Comparison of ENCODE assay signal across 8 cellular contexts in the genomic region with DNA sequence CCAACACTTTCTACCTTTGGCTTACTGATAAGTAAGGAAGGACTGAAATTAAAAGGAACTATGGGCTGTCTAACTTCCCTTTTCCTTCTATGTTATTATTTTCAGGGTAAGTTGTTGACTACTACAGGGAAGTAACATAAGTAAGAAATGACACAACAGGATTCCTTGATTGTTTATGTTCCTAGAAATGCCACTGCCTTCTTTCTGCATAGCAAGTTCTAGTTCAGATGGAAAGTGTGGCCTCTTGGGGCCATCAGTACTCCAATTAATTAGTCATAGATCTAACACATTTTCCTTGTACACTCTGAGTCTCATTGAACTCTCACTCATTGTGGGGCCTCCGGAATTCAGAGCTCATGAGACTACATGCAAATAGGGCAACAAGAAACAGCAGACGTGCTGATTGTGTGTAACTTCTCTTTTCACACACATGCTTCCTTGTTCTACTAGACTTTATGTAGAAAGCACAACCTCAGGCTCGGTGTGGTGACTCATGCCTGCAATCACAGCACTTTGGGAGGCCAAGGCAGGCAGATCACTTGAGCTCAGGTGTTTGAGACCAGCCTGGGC. TPM values are rescaled to one million over a fixed set of nuclear protein-coding genes. Genes with fewer than 3 reads are reported as not detected.
DNase-seq lines count a peak whose midpoint lies in the region; ATAC-seq and TF ChIP-seq lines count a peak whose summit lies in the region.

No MANE protein-coding gene starts in this region.

- no peaks in the 10 kb centered on the region for H3K9me3 ChIP-seq in endodermal cell (ENCODE audit: control insufficient read depth, low read length)

- H3K4me3 Mint-ChIP-seq in endodermal cell: no peak overlapping the region

- H4K5ac ChIP-seq in mesendoderm (ENCODE audit: low read length): no peak overlapping the region

- H2BK15ac ChIP-seq in mesendoderm (replicated peaks; ENCODE audit: low read depth): no peak overlapping the region

- peak; percentile 68 to 95 for DNase-seq in NOMO-1 (lab: John Stamatoyannopoulos, UW; ENCODE audit: unreplicated experiment in 2 of 2)
- DNase-seq in fibroblast of gingiva (ENCODE audit: low read depth): peak; percentile 50
- no peak for DNase-seq in mesendoderm
- no peak for DNase-seq in NCI-H1417 (lab: John Stamatoyannopoulos, UW)
- DNase-seq in endodermal cell: no peak

- no peak overlapping the region for H3K4me2 ChIP-seq in mesendoderm (ENCODE audit: low read length)

- no peak overlapping the region for H3K18ac ChIP-seq in mesendoderm (ENCODE audit: low read length)

- H3K36me3 ChIP-seq in mesendoderm (ENCODE audit: control insufficient read depth, insufficient read depth, low read length) (no peaks in the 10 kb centered on the region), endodermal cell (ENCODE audit: control insufficient read depth, insufficient read depth, low read length) (no peaks in the 10 kb centered on the region)

- H3K4me1 ChIP-seq in mesendoderm (ENCODE audit: control insufficient read depth, low read depth, low read length) (no peaks in the 10 kb centered on the region), endodermal cell (ENCODE audit: control insufficient read depth, insufficient read depth, low read length) (no peaks in the 10 kb centered on the region)

- no peaks in the 10 kb centered on the region for H3K9me3 Mint-ChIP-seq in endodermal cell

- no peak overlapping the region for H3K27ac Mint-ChIP-seq in endodermal cell

- no peaks in the 10 kb centered on the region for H3K36me3 Mint-ChIP-seq in endodermal cell (ENCODE audit: low read depth)

- no peak overlapping the region for H3K56ac ChIP-seq in mesendoderm (ENCODE audit: low read length)

- no peak overlapping the region for H3K27ac ChIP-seq in mesendoderm (ENCODE audit: low read depth, low read length)
- no peak overlapping the region for H3K27ac ChIP-seq in endodermal cell (ENCODE audit: low read depth, low read length)

- peak; percentile 90 for ATAC-seq in GM18861 (IDR thresholded peaks at IDR 0.05; ENCODE audit: unreplicated experiment)
- peak; percentile 62 for ATAC-seq in HG02610 (IDR thresholded peaks at IDR 0.05; ENCODE audit: unreplicated experiment)
- ATAC-seq in HG03039 (IDR thresholded peaks at IDR 0.05; ENCODE audit: unreplicated experiment): no peak

- no peak overlapping the region for H2BK120ac ChIP-seq in mesendoderm (ENCODE audit: low read depth, low read length)

- no peak overlapping the region for H3K9ac ChIP-seq in mesendoderm (ENCODE audit: low read length)
- no peak overlapping the region for H3K9ac ChIP-seq in endodermal cell (ENCODE audit: extremely low read depth, low read length, poor library complexity, severe bottlenecking)

- H3K23ac ChIP-seq in mesendoderm (ENCODE audit: low read length): no peak overlapping the region

- no peak for TF ChIP-seq CTCF in endodermal cell (conservative IDR thresholded peaks at IDR 0.05)

- no peaks in the 10 kb centered on the region for H3K79me1 ChIP-seq in mesendoderm (ENCODE audit: low read length)

- WGBS in mesendoderm (ENCODE audit: extremely low coverage, insufficient coverage, low lambda C conversion rate): no CpG with 5 or more reads among the region's 3 CpGs
- WGBS in endodermal cell (ENCODE audit: insufficient coverage in 1 of 2, insufficient read length in 1 of 2), 2 experiments: 83 to 88% methylated on average over 3 of the region's 3 CpGs

- no peak overlapping the region for H2AK5ac ChIP-seq in mesendoderm (ENCODE audit: low read length)

- H3K79me2 ChIP-seq in mesendoderm (ENCODE audit: control insufficient read depth, insufficient read depth, low read length): no peaks in the 10 kb centered on the region

- H3K4ac ChIP-seq in mesendoderm (ENCODE audit: low read depth, low read length): no peak overlapping the region

- H3K4me3 ChIP-seq in mesendoderm (ENCODE audit: low read length) (no peak overlapping the region), endodermal cell (ENCODE audit: low read length) (no peak overlapping the region)

- peaks cover 11% of the 10 kb centered on the region for H3K4me1 Mint-ChIP-seq in endodermal cell

- H3K27me3 Mint-ChIP-seq in endodermal cell (ENCODE audit: insufficient read depth): no peaks in the 10 kb centered on the region

- H4K8ac ChIP-seq in mesendoderm (ENCODE audit: low read depth, low read length): no peak overlapping the region

- no peak overlapping the region for H2BK5ac ChIP-seq in mesendoderm (ENCODE audit: low read length)

- H3K27me3 ChIP-seq in mesendoderm (ENCODE audit: insufficient read depth, low read length, poor library complexity) (no peaks in the 10 kb centered on the region), endodermal cell (ENCODE audit: control insufficient read depth, insufficient read depth, low read length, poor library complexity, severe bottlenecking) (no peaks in the 10 kb centered on the region)

RNA-seq across cellular contexts. Expression of a gene that starts 35.3 kb away (rescaled TPM):
- polyA plus RNA-seq in mesendoderm (2013, experiment 1 of 2): 13.4 TPM
- polyA plus RNA-seq in mesendoderm (2013, experiment 2 of 2): 13.7 TPM
- 10 to 100 TPM; 48.3 to 78.1 TPM for total RNA-seq in endodermal cell
- polyA plus RNA-seq in endodermal cell (2013, experiment 1 of 2): 31.2 TPM
- polyA plus RNA-seq in endodermal cell (2013, experiment 2 of 2): 26.6 TPM

RNA-seq across cellular contexts. Expression of a gene that starts 42.0 kb away (rescaled TPM):
- 84.0 TPM for polyA plus RNA-seq in mesendoderm (2013, experiment 1 of 2)
- polyA plus RNA-seq in mesendoderm (2013, experiment 2 of 2): 83.0 TPM
- 100 to 1,000 TPM; 100 to 114 TPM for total RNA-seq in endodermal cell
- polyA plus RNA-seq in endodermal cell (2013, experiment 1 of 2): 82.4 TPM
- polyA plus RNA-seq in endodermal cell (2013, experiment 2 of 2): 89.1 TPM

Comparison
In these comparisons a context has a peak if more than half of its experiments do, and no peak if none do; other contexts are left out.
1. DNase-seq: peak in NOMO-1 (2 of 2) and fibroblast of gingiva (single experiment); none in mesendoderm (single experiment), NCI-H1417 (0 of 3) and endodermal cell (single experiment).